Comparison of ENCODE assay signal across 8 cellular contexts in genomic region chr2:192194866-192195547, GRCh38. TPM values are rescaled to one million over a fixed set of nuclear protein-coding genes. Genes with fewer than 3 reads are reported as not detected.
DNase-seq lines count a peak whose midpoint lies in the region; ATAC-seq and TF ChIP-seq lines count a peak whose summit lies in the region.

TMEFF2 (minus strand) TSS chr2:192194933; CDS start chr2:192194524, 409 bp downstream.

- H4K20me1 ChIP-seq in HCT116 (ENCODE audit: insufficient read depth): no peaks in the 10 kb centered on the region

- H2AFZ ChIP-seq in HCT116 (ENCODE audit: low read depth, low read length, poor library complexity, severe bottlenecking): no peak within 1 kb of the TSS

- no peaks in the 10 kb centered on the region for H3K4me1 ChIP-seq in HCT116 (ENCODE audit: control insufficient read depth in 1 of 2, insufficient read depth in 2 of 2, low read length in 2 of 2)

- no peak for TF ChIP-seq POLR2A in HCT116 (IDR thresholded peaks at IDR 0.05; ENCODE audit: borderline replicate concordance, extremely low read depth, insufficient read depth, insufficient read length)

- H3K4me3 Mint-ChIP-seq in activated B cell treated with CpG ODN at 0.5 μM for 24 hours: peak within 1 kb of the TSS; percentile 78

- no peak within 1 kb of the TSS for H3K9ac ChIP-seq in HCT116 (ENCODE audit: low read length)

- peak; percentile 61 for DNase-seq in DMS79 treated with DMSO at 0.1 percent for 48 hours (lab: John Stamatoyannopoulos, UW)
- no peak for DNase-seq in HCT116 (ENCODE audit: low read depth, low spot score)
- peak; percentile 85 for DNase-seq in NCI-H1436 (lab: John Stamatoyannopoulos, UW)
- peak; percentile 25 for DNase-seq in activated B cell treated with CpG ODN at 0.5 μM for 24 hours
- DNase-seq in kidney tubule cell (ENCODE audit: low spot score): peak; percentile 48
- DNase-seq in stimulated activated CD4-positive, alpha-beta T cell treated with anti-CD3 and anti-CD28 coated beads, Interleukin-12 subunit alpha, Interleukin-12 subunit beta, amount 100 ng/mL, for 4 hours: peak; percentile 42
- DNase-seq in LoVo (ENCODE audit: low spot score): no peak

- H3K4me2 ChIP-seq in HCT116 (ENCODE audit: low read length): peak within 1 kb of the TSS; percentile 65

- BruUV-seq in HCT116 (replicated peaks; lab: Mats Ljungman, UMichigan): no TSS peak

- H3K9me3 Mint-ChIP-seq in activated B cell treated with CpG ODN at 0.5 μM for 24 hours: no peaks in the 10 kb centered on the region

- peak within 1 kb of the TSS; percentile 43 to 48 for H3K4me3 ChIP-seq in HCT116 (replicated peaks in 1 of 2; ENCODE audit: low read depth in 1 of 2, low read length in 2 of 2)

- H3K36me3 ChIP-seq in HCT116 (ENCODE audit: control insufficient read depth in 1 of 2, insufficient read depth in 2 of 2, low read length in 2 of 2): no peaks in the 10 kb centered on the region

- no peaks in the 10 kb centered on the region for H3K79me2 ChIP-seq in HCT116 (ENCODE audit: insufficient read depth, low read length)

- peaks cover 54% of the 10 kb centered on the region for H3K27me3 Mint-ChIP-seq in activated B cell treated with CpG ODN at 0.5 μM for 24 hours

- RAD21 ChIA-PET in HCT116 (lab: Charles Lee; ENCODE audit: low non-redundant PET in 1 of 2, low total read pairs in 2 of 2, uncharacterized antibody in 2 of 2, unreplicated experiment in 2 of 2): no interaction called here

- H3K9me3 ChIP-seq in HCT116 (ENCODE audit: control insufficient read depth in 1 of 2, insufficient read depth in 1 of 2, low read depth in 1 of 2, low read length in 2 of 2): no peaks in the 10 kb centered on the region

- CTCF ChIA-PET in HCT116 (lab: Charles Lee): no interaction called here
- CTCF ChIA-PET in activated B cell treated with CpG ODN at 0.5 μM for 24 hours (lab: Charles Lee): interaction anchor here (1.7 kb wide), 1 partner anchor 32 kb away, joined by 5 read pairs; no protein-coding TSS in a partner anchor

- H3K36me3 Mint-ChIP-seq in activated B cell treated with CpG ODN at 0.5 μM for 24 hours (ENCODE audit: low read depth): no peaks in the 10 kb centered on the region

- TF ChIP-seq CTCF in HCT116 (IDR thresholded peaks at IDR 0.05 in 2 of 3, conservative IDR thresholded peaks at IDR 0.05 in 1 of 3; ENCODE audit: borderline replicate concordance in 1 of 3, insufficient read depth in 1 of 3, low read depth in 2 of 3, low read length in 2 of 3) (no peak), activated B cell treated with CpG ODN at 0.5 μM for 24 hours (IDR thresholded peaks at IDR 0.05) (no peak)

- TF ChIP-seq RAD21 in HCT116 (IDR thresholded peaks at IDR 0.05; ENCODE audit: low read depth): no peak

- intact Hi-C loops in HCT116 (cut with micrococcal nuclease) (loop anchor here (5.0 kb wide), 3 partner anchors 92 to 1387 kb away; no protein-coding TSS in a partner anchor), activated B cell treated with CpG ODN at 0.5 μM for 24 hours (cut with micrococcal nuclease) (no loop called here)

- no peak within 1 kb of the TSS for H3K27ac Mint-ChIP-seq in activated B cell treated with CpG ODN at 0.5 μM for 24 hours

- H3K27ac ChIP-seq in HCT116 (ENCODE audit: low read depth, low read length) (no peak within 1 kb of the TSS), cingulate gyrus (ENCODE audit: low read depth, low read length) (peak within 1 kb of the TSS; percentile 80)

- no peaks in the 10 kb centered on the region for H3K27me3 ChIP-seq in HCT116 (ENCODE audit: insufficient read depth, low read length)

- ATAC-seq in HCT116 (no peak), activated B cell treated with CpG ODN at 0.5 μM for 24 hours (ENCODE audit: low read depth) (peak; percentile 54)

- no peaks in the 10 kb centered on the region for H3K9me2 ChIP-seq in HCT116 (ENCODE audit: insufficient read depth)

- H3K4me1 Mint-ChIP-seq in activated B cell treated with CpG ODN at 0.5 μM for 24 hours: peaks cover 31% of the 10 kb centered on the region

- POLR2A ChIA-PET in HCT116 (lab: Charles Lee): no interaction called here
- POLR2A ChIA-PET in activated B cell treated with CpG ODN at 0.5 μM for 24 hours (lab: Charles Lee): no interaction called here

TF ChIP-seq in HCT116, 20 proteins besides CTCF, POLR2A, EP300 and RAD21:
- TF ChIP-seq CBX3 (IDR thresholded peaks at IDR 0.05; ENCODE audit: low read depth): no peak
- no peak for TF ChIP-seq CEBPB (IDR thresholded peaks at IDR 0.05; ENCODE audit: low read depth)
- no peak for TF ChIP-seq ZNF274 (IDR thresholded peaks at IDR 0.05; ENCODE audit: low read depth, low read length)
- TF ChIP-seq SP1 (IDR thresholded peaks at IDR 0.05; ENCODE audit: low read depth): no peak
- no peak for TF ChIP-seq EZH2phosphoT487 (IDR thresholded peaks at IDR 0.05; ENCODE audit: borderline replicate concordance)
- no peak for TF ChIP-seq TCF7L2 (IDR thresholded peaks at IDR 0.05; ENCODE audit: borderline replicate concordance, extremely low read depth, insufficient read depth, insufficient read length)
- TF ChIP-seq ZFX (IDR thresholded peaks at IDR 0.05): no peak

RNA-seq across cellular contexts. Expression of gene TMEFF2, which starts in this region (rescaled TPM):
- total RNA-seq in HCT116 (2021; ENCODE audit: unreplicated experiment) (not detected), activated B cell treated with CpG ODN at 0.5 μM for 24 hours (not detected in 2 replicates)
- not detected in 2 replicates for polyA plus RNA-seq in HCT116 (2012)

Comparison
In these comparisons a context has a peak if more than half of its experiments do, and no peak if none do; other contexts are left out.
1. Peak in DNase-seq and ATAC-seq in activated B cell treated with CpG ODN at 0.5 μM for 24 hours; RNA of the gene not detected or under 1 TPM.
2. DNase-seq: peak in DMS79 treated with DMSO at 0.1 percent for 48 hours (single experiment), NCI-H1436 (single experiment), kidney tubule cell (single experiment) and stimulated activated CD4-positive, alpha-beta T cell treated with anti-CD3 and anti-CD28 coated beads, Interleukin-12 subunit alpha, Interleukin-12 subunit beta, amount 100 ng/mL, for 4 hours (single experiment); none in HCT116 (single experiment) and LoVo (single experiment).